Comparison of ENCODE assay signal across 8 cellular contexts in genomic region chr17:68035131-68035522, GRCh38.
DNase-seq lines count a peak whose midpoint lies in the region; ATAC-seq lines count a peak whose summit lies in the region.

No MANE protein-coding gene starts in this region.

- DNase-seq in D341Med (ENCODE audit: low spot score), result peak; percentile 99
- peak; percentile 95 for DNase-seq in KG1 (lab: John Stamatoyannopoulos, UW)
- DNase-seq in SKM-1 treated with dmso at 0.1 percent for 144 hours (lab: John Stamatoyannopoulos, UW; ENCODE audit: unreplicated experiment), result peak; percentile 98
- DNase-seq in activated naive CD4-positive, alpha-beta T cell treated with anti-CD3 and anti-CD28 coated beads, Interleukin-2, amount 10 ng/mL, durations not matched to agents 7 days and 5 days, result peak; percentile 95
- DNase-seq in stimulated activated CD4-positive, alpha-beta T cell treated with anti-CD3 and anti-CD28 coated beads, Interleukin-1b, Interleukin-23, amount 100 ng/mL, for 4 hours (ENCODE audit: low read depth in 2 of 2), result peak; percentile 74 to 88
- DNase-seq in SW480 (ENCODE audit: low spot score), result no peak

- H3K4me3 Mint-ChIP-seq in activated naive CD4-positive, alpha-beta T cell treated with anti-CD3 and anti-CD28 coated beads, Interleukin-2, amount 10 ng/mL, durations not matched to agents 7 days and 5 days, result peak overlapping the region; percentile 98

- peaks cover 33% of the 10 kb centered on the region for H3K36me3 ChIP-seq in iPS-18a (ENCODE audit: control insufficient read depth, low read depth, low read length)

- H3K4me1 Mint-ChIP-seq in activated naive CD4-positive, alpha-beta T cell treated with anti-CD3 and anti-CD28 coated beads, Interleukin-2, amount 10 ng/mL, durations not matched to agents 7 days and 5 days, result peaks cover 27% of the 10 kb centered on the region

- H3K9me3 Mint-ChIP-seq in activated naive CD4-positive, alpha-beta T cell treated with anti-CD3 and anti-CD28 coated beads, Interleukin-2, amount 10 ng/mL, durations not matched to agents 7 days and 5 days, result no peaks in the 10 kb centered on the region

- peak overlapping the region; percentile 72 for H3K9ac ChIP-seq in iPS-18a (ENCODE audit: low read length)

- peak; percentile 90 for ATAC-seq in GM21786 (IDR thresholded peaks at IDR 0.05; ENCODE audit: unreplicated experiment)

- H3K27ac ChIP-seq in iPS-18a (ENCODE audit: low read length), result no peak overlapping the region

- H3K9me3 ChIP-seq in iPS-18a (ENCODE audit: control insufficient read depth, low read depth, low read length), result no peaks in the 10 kb centered on the region

- H3K27ac Mint-ChIP-seq in activated naive CD4-positive, alpha-beta T cell treated with anti-CD3 and anti-CD28 coated beads, Interleukin-2, amount 10 ng/mL, durations not matched to agents 7 days and 5 days, result peak overlapping the region; percentile 97

- H3K4me1 ChIP-seq in iPS-18a (ENCODE audit: control insufficient read depth, low read depth, low read length), result peaks cover 18% of the 10 kb centered on the region

- H3K27me3 Mint-ChIP-seq in activated naive CD4-positive, alpha-beta T cell treated with anti-CD3 and anti-CD28 coated beads, Interleukin-2, amount 10 ng/mL, durations not matched to agents 7 days and 5 days, result peaks cover 7% of the 10 kb centered on the region

- no peaks in the 10 kb centered on the region for H3K27me3 ChIP-seq in iPS-18a (ENCODE audit: control insufficient read depth, insufficient read depth, low read length)

- peaks cover 27% of the 10 kb centered on the region for H3K36me3 Mint-ChIP-seq in activated naive CD4-positive, alpha-beta T cell treated with anti-CD3 and anti-CD28 coated beads, Interleukin-2, amount 10 ng/mL, durations not matched to agents 7 days and 5 days

- peak overlapping the region; percentile 38 for H3K4me3 ChIP-seq in iPS-18a (ENCODE audit: low read length)

- CTCF ChIA-PET in activated naive CD4-positive, alpha-beta T cell treated with anti-CD3 and anti-CD28 coated beads, Interleukin-2, amount 10 ng/mL, durations not matched to agents 7 days and 5 days (lab: Charles Lee), result no interaction called here
